ENCODE assay signal across 15 cellular contexts in genomic region chr10:541041-541440, GRCh38.
A peak's percentile ranks its signal among the peaks of the same experiment; 100 is the strongest.
DNase-seq lines count a peak whose midpoint lies in the region; ATAC-seq and TF ChIP-seq lines count a peak whose summit lies in the region.
"Had no signal": no experiment of that assay in that cellular context is flagged by ENCODE, and none has a peak within 500 bp of the region (broad histone marks: within the 10 kb centered on the region; RNA-seq: fewer than 3 reads in every experiment).

No MANE protein-coding gene starts in this region.

- H3K4me3 Mint-ChIP-seq in stimulated activated naive CD8-positive, alpha-beta T cell treated with anti-CD3 and anti-CD28 coated beads, Interleukin-15, amount 100 ng/mL, for 72 hours: no peak overlapping the region
- H3K4me3 Mint-ChIP-seq: CD8-positive, alpha-beta memory T cell; GM23338 had no signal

- ATAC-seq in stimulated activated naive CD8-positive, alpha-beta T cell treated with anti-CD3 and anti-CD28 coated beads, Interleukin-15, amount 100 ng/mL, for 72 hours: peak; percentile 12
- no peak for ATAC-seq in stimulated activated naive CD8-positive, alpha-beta T cell treated with anti-CD3 and anti-CD28 coated beads, Interleukin-15, Interleukin-2, amounts not matched to agents 100 U/mL and 50 U/mL, for 24 hours
- peak; percentile 7 for ATAC-seq in upper lobe of right lung
- ATAC-seq: GM23338 had no signal

- no peaks in the 10 kb centered on the region for H4K20me1 ChIP-seq in OCI-LY7 (ENCODE audit: insufficient read depth, low read length)

- H3K4me3 ChIP-seq in OCI-LY7 (ENCODE audit: low read depth, low read length, poor library complexity, severe bottlenecking) (peak overlapping the region; percentile 29), upper lobe of right lung (no peak overlapping the region), uterus (no peak overlapping the region)
- H3K4me3 ChIP-seq: GM12878, GM23338 had no signal

- H3K4me2 ChIP-seq in OCI-LY7 (ENCODE audit: low read length): peak overlapping the region; percentile 76
- H3K4me2 ChIP-seq: GM23338 had no signal

- no peaks in the 10 kb centered on the region for H3K9me3 Mint-ChIP-seq in stimulated activated naive CD8-positive, alpha-beta T cell treated with anti-CD3 and anti-CD28 coated beads, Interleukin-15, amount 100 ng/mL, for 72 hours
- H3K9me3 Mint-ChIP-seq: GM23338 had no signal

- no peaks in the 10 kb centered on the region for H3K9me3 ChIP-seq in OCI-LY7 (ENCODE audit: low read length)
- no peaks in the 10 kb centered on the region for H3K9me3 ChIP-seq in upper lobe of right lung
- H3K9me3 ChIP-seq in uterus: no peaks in the 10 kb centered on the region
- H3K9me3 ChIP-seq: BE2C had no signal

- H3K9me2 ChIP-seq in OCI-LY7 (ENCODE audit: insufficient read depth, low read length): no peaks in the 10 kb centered on the region

- no TSS peak for BruUV-seq in OCI-LY7 (replicated peaks; lab: Mats Ljungman, UMichigan)

- peaks cover 24% of the 10 kb centered on the region for H3K4me1 Mint-ChIP-seq in stimulated activated naive CD8-positive, alpha-beta T cell treated with anti-CD3 and anti-CD28 coated beads, Interleukin-15, amount 100 ng/mL, for 72 hours

- H3K4me1 ChIP-seq in OCI-LY7 (ENCODE audit: insufficient read depth, low read length, poor library complexity, severe bottlenecking) (peaks cover 52% of the 10 kb centered on the region), upper lobe of right lung (no peaks in the 10 kb centered on the region), uterus (no peaks in the 10 kb centered on the region)

- no peaks in the 10 kb centered on the region for H3K79me2 ChIP-seq in OCI-LY7 (ENCODE audit: insufficient read depth, low read depth, low read length)

- TF ChIP-seq POLR2A in uterus (IDR thresholded peaks at IDR 0.05): no peak

- POLR2A ChIA-PET in OCI-LY7 (lab: Charles Lee): interaction anchor here (0.7 to 1.9 kb wide), 3 partner anchors 11 to 28 kb away, joined by 3 to 4 read pairs (median 3); no protein-coding TSS in a partner anchor

- CTCF ChIA-PET in OCI-LY7 (lab: Charles Lee; ENCODE audit: unreplicated experiment): interaction anchor here (1.0 kb wide), 1 partner anchor 14 kb away, joined by 5 read pairs; no protein-coding TSS in a partner anchor

- H3K27ac ChIP-seq in OCI-LY7 (ENCODE audit: low read depth, low read length, poor library complexity, severe bottlenecking) (no peak overlapping the region), upper lobe of right lung (no peak overlapping the region), uterus (no peak overlapping the region)

- no peaks in the 10 kb centered on the region for H3K27me3 ChIP-seq in upper lobe of right lung
- no peaks in the 10 kb centered on the region for H3K27me3 ChIP-seq in uterus
- H3K27me3 ChIP-seq: BE2C had no signal

- TF ChIP-seq CTCF in OCI-LY7 (conservative IDR thresholded peaks at IDR 0.05; ENCODE audit: low read length): no peak
- no peak for TF ChIP-seq CTCF in upper lobe of right lung (IDR thresholded peaks at IDR 0.05)
- no peak for TF ChIP-seq CTCF in uterus (IDR thresholded peaks at IDR 0.05)

- no peak overlapping the region for H3K27ac Mint-ChIP-seq in stimulated activated naive CD8-positive, alpha-beta T cell treated with anti-CD3 and anti-CD28 coated beads, Interleukin-15, amount 100 ng/mL, for 72 hours
- H3K27ac Mint-ChIP-seq: GM23338 had no signal

- no peak overlapping the region for H2AFZ ChIP-seq in OCI-LY7 (ENCODE audit: low read length)
- H2AFZ ChIP-seq: GM23338 had no signal

- peaks cover 59% of the 10 kb centered on the region for H3K27me3 Mint-ChIP-seq in stimulated activated naive CD8-positive, alpha-beta T cell treated with anti-CD3 and anti-CD28 coated beads, Interleukin-15, amount 100 ng/mL, for 72 hours

- DNase-seq in stimulated activated naive CD8-positive, alpha-beta T cell treated with anti-CD3 and anti-CD28 coated beads, Interleukin-15, amount 100 ng/mL, for 72 hours: no peak
- no peak for DNase-seq in stimulated activated naive CD8-positive, alpha-beta T cell treated with anti-CD3 and anti-CD28 coated beads, Interleukin-15, Interleukin-2, amounts not matched to agents 100 U/mL and 50 U/mL, for 24 hours
- DNase-seq in OCI-LY7 (ENCODE audit: low spot score): no peak
- peak; percentile 73 for DNase-seq in posterior vena cava (ENCODE audit: low spot score)
- DNase-seq in upper lobe of right lung: no peak
- DNase-seq in uterus: no peak
- DNase-seq in medulla oblongata (ENCODE audit: extremely low spot score): no peak
- no peak for DNase-seq in globus pallidus (ENCODE audit: low spot score)
- DNase-seq: 8988T; CD8-positive, alpha-beta memory T cell; DMS 273 treated with DMSO at 0.1 percent for 48 hours; H7 had no signal

- intact Hi-C loops in OCI-LY7 (cut with micrococcal nuclease; ENCODE audit: unreplicated experiment): loop anchor here (2.0 kb wide), 1 partner anchor 20 kb away; no protein-coding TSS in a partner anchor
- intact Hi-C loops in posterior vena cava (cut with DNase I): no loop called here
- intact Hi-C loops in upper lobe of right lung (cut with DNase I): no loop called here
- intact Hi-C loops in uterus (cut with DNase I; ENCODE audit: low total_unique reads): no loop called here

- H3K36me3 ChIP-seq in OCI-LY7 (ENCODE audit: insufficient read depth, low read length) (no peaks in the 10 kb centered on the region), upper lobe of right lung (no peaks in the 10 kb centered on the region), uterus (no peaks in the 10 kb centered on the region)
- H3K36me3 ChIP-seq: BE2C had no signal
